Comparison of ENCODE assay signal across 8 cellular contexts in genomic region chr3:197737319-197737649, GRCh38. TPM values are rescaled to one million over a fixed set of nuclear protein-coding genes. Genes with fewer than 3 reads are reported as not detected.
DNase-seq lines count a peak whose midpoint lies in the region; ATAC-seq and TF ChIP-seq lines count a peak whose summit lies in the region.

No MANE protein-coding gene starts in this region.

- H3K4me3 ChIP-seq in AG09309 (ENCODE audit: control insufficient read depth, low read depth, low read length) (peak overlapping the region; percentile 64), muscle layer of colon (ENCODE audit: low read depth in 1 of 2, low read length in 2 of 2) (peak overlapping the region; percentile 73 to 89)

- H3K36me3 ChIP-seq in KOPT-K1 (ENCODE audit: insufficient read depth, low read length) (no peaks in the 10 kb centered on the region), muscle layer of colon (ENCODE audit: insufficient read depth, low read length) (no peaks in the 10 kb centered on the region)

- no peak for DNase-seq in AG09309 (ENCODE audit: low read depth)
- no peak for DNase-seq in chondrocyte (ENCODE audit: low spot score)
- no peak for DNase-seq in ecto neural progenitor cell (ENCODE audit: low spot score)
- no peak for DNase-seq in dedifferentiated amniotic fluid mesenchymal stem cell (ENCODE audit: extremely low spot score)

- no peaks in the 10 kb centered on the region for H3K27me3 ChIP-seq in muscle layer of colon (ENCODE audit: control insufficient read depth in 1 of 2, insufficient read depth in 2 of 2, low read length in 2 of 2)

- H3K4me1 ChIP-seq in muscle layer of colon (ENCODE audit: insufficient read depth, low read length) = peaks cover 14% of the 10 kb centered on the region

- H3K9ac ChIP-seq in muscle layer of colon (ENCODE audit: low read length) = peak overlapping the region; percentile 46

- H3K4me1 Mint-ChIP-seq in chondrocyte (ENCODE audit: low read depth) = peaks cover 26% of the 10 kb centered on the region

- no peaks in the 10 kb centered on the region for H3K27me3 Mint-ChIP-seq in chondrocyte (ENCODE audit: low read depth)

- H3K27ac ChIP-seq in KOPT-K1 (ENCODE audit: low read depth, low read length, poor library complexity, severe bottlenecking) (peak overlapping the region; percentile 65), muscle layer of colon (ENCODE audit: low read depth, low read length) (peak overlapping the region; percentile 76)

- TF ChIP-seq CTCF in AG09309 (IDR thresholded peaks at IDR 0.05; ENCODE audit: control insufficient read depth, insufficient read depth, low read depth, low read length, missing control alignments) (no peak), chondrocyte (IDR thresholded peaks at IDR 0.05) (no peak)

- no peaks in the 10 kb centered on the region for H3K9me3 Mint-ChIP-seq in chondrocyte (ENCODE audit: low read depth)

- H3K27ac Mint-ChIP-seq in chondrocyte (ENCODE audit: unreplicated experiment) = peak overlapping the region; percentile 92

- ATAC-seq in HG02840 (IDR thresholded peaks at IDR 0.05; ENCODE audit: low FRiP score, unreplicated experiment) (no peak), HG02623 (IDR thresholded peaks at IDR 0.05; ENCODE audit: unreplicated experiment) (no peak)

- no peaks in the 10 kb centered on the region for H3K36me3 Mint-ChIP-seq in chondrocyte (ENCODE audit: low read depth)

- H3K4me3 Mint-ChIP-seq in chondrocyte (ENCODE audit: unreplicated experiment) = peak overlapping the region; percentile 97

- H3K9me3 ChIP-seq in KOPT-K1 (ENCODE audit: insufficient read depth, low read length, poor library complexity, severe bottlenecking) = no peaks in the 10 kb centered on the region
- H3K9me3 ChIP-seq in muscle layer of colon (ENCODE audit: low read length) = no peaks in the 10 kb centered on the region

RNA-seq across cellular contexts. Expression of gene RUBCN, which starts 0.6 kb away (rescaled TPM):
- 27.2 to 32.3 TPM (median 31.2 TPM) in 3 replicates for total RNA-seq in chondrocyte

RNA-seq across cellular contexts. Expression of gene FYTTD1, which starts 12.4 kb away (rescaled TPM):
- 73.6 to 83.3 TPM (median 74.2 TPM) in 3 replicates for total RNA-seq in chondrocyte

RNA-seq across cellular contexts. Expression of gene LRCH3, which starts 53.8 kb away (rescaled TPM):
- 41.7 to 59.9 TPM (median 49.8 TPM) in 3 replicates for total RNA-seq in chondrocyte
